31 cellular contexts compared by ENCODE assay signal in genomic region chr1:6009120-6010040, GRCh38. TPM values are rescaled to one million over a fixed set of nuclear protein-coding genes. Genes with fewer than 3 reads are reported as not detected.
DNase-seq lines count a peak whose midpoint lies in the region; ATAC-seq, FAIRE-seq and TF ChIP-seq lines count a peak whose summit lies in the region.
"Had no signal": no experiment of that assay in that cellular context is flagged by ENCODE, and none has a peak within 500 bp of the region (broad histone marks: within the 10 kb centered on the region; RNA-seq: fewer than 3 reads in every experiment).

No MANE protein-coding gene starts in this region.

- no peak overlapping the region for H2AK9ac ChIP-seq in IMR-90 (replicated peaks; ENCODE audit: low read depth, low read length, poor library complexity)

- WGBS in IMR-90 (ENCODE audit: extremely low coverage in 2 of 2, insufficient read length in 1 of 2), 2 experiments = 69% methylated on average over 7 of the region's 23 CpGs; no CpG with 5 or more reads in 1 of the 2 experiments
- WGBS in K562 (ENCODE audit: insufficient coverage, low coverage, missing lambda C conversion rate) = 58% methylated on average over 22 of the region's 23 CpGs

- H3K18ac ChIP-seq in IMR-90 (ENCODE audit: low read depth, low read length) = no peak overlapping the region

- no peak for TF ChIP-seq POLR2A in IMR-90 (IDR thresholded peaks at IDR 0.05; ENCODE audit: low read depth, low read length)
- no peak for TF ChIP-seq POLR2A in K562 (conservative IDR thresholded peaks at IDR 0.05)

- H3K36me3 Mint-ChIP-seq in nephron progenitor cell (ENCODE audit: low read depth) = no peaks in the 10 kb centered on the region
- peaks cover 12% of the 10 kb centered on the region for H3K36me3 Mint-ChIP-seq in stimulated activated memory B cell treated with anti-CD40 and anti-IgM and Interleukin-4, amounts not matched to agents 10 μg/mL and 1 μg/mL and 100 μg/mL, for 72 hours
- H3K36me3 Mint-ChIP-seq: type B pancreatic cell had no signal

- H3K23ac ChIP-seq in IMR-90 (ENCODE audit: low read depth, low read length) = no peak overlapping the region

- no peak overlapping the region for H3K4me3 Mint-ChIP-seq in nephron progenitor cell
- H3K4me3 Mint-ChIP-seq in stimulated activated memory B cell treated with anti-CD40 and anti-IgM and Interleukin-4, amounts not matched to agents 10 μg/mL and 1 μg/mL and 100 μg/mL, for 72 hours = no peak overlapping the region
- H3K4me3 Mint-ChIP-seq: endodermal cell, type B pancreatic cell had no signal

- peak overlapping the region in 10 of 11 experiments; percentile 8 to 60 (median 36); a peak in 16 of 22 replicates for H3K9ac ChIP-seq in BLaER1 treated with 17β-estradiol and CSF1 and Interleukin-3, amounts not matched to agents 10 nM and 100 nM
- H3K9ac ChIP-seq in IMR-90 (ENCODE audit: low read depth, low read length) (no peak overlapping the region), K562 (ENCODE audit: insufficient read depth in 1 of 2, low read depth in 2 of 2, low read length in 2 of 2) (peak overlapping the region in 1 of 2 experiments; percentile 63; a peak in 1 of 4 replicates)

- no peak for TF ChIP-seq CTCF in IMR-90 (conservative IDR thresholded peaks at IDR 0.05; ENCODE audit: low read depth, low read length)
- no peak for TF ChIP-seq CTCF in K562 (IDR thresholded peaks at IDR 0.05 in 2 of 3, conservative IDR thresholded peaks at IDR 0.05 in 1 of 3; ENCODE audit: insufficient read depth in 2 of 3, low read depth in 1 of 3, low read length in 3 of 3)
- no peak for TF ChIP-seq CTCF in nephron progenitor cell (IDR thresholded peaks at IDR 0.05)
- TF ChIP-seq CTCF in PC-9 (conservative IDR thresholded peaks at IDR 0.05) = no peak

- H2AK5ac ChIP-seq in IMR-90 (ENCODE audit: low read depth, low read length) = no peak overlapping the region

- H3K9me1 ChIP-seq in IMR-90 (ENCODE audit: insufficient read depth, low read length) = no peaks in the 10 kb centered on the region
- peaks cover 4% of the 10 kb centered on the region for H3K9me1 ChIP-seq in K562 (ENCODE audit: control insufficient read depth, insufficient read depth, low read length)

- POLR2A ChIA-PET in IMR-90 (lab: Charles Lee; ENCODE audit: unreplicated experiment) = interaction anchor here (0.7 kb wide), 1 partner anchor 7 kb away, joined by 6 read pairs; no protein-coding TSS in a partner anchor
- POLR2A ChIA-PET in K562 (lab: Yijun Ruan, JAX) = interaction anchor here (0.6 to 1.8 kb wide), 3 partner anchors 12 to 175 kb away, joined by 3 to 5 read pairs (median 4); no protein-coding TSS in a partner anchor
- POLR2A ChIA-PET in PC-9 (lab: Charles Lee; ENCODE audit: unreplicated experiment) = no interaction called here

- no peaks in the 10 kb centered on the region for H3K9me2 ChIP-seq in PC-9 (ENCODE audit: insufficient read depth)

- intact Hi-C loops in IMR-90 (cut with micrococcal nuclease) = no loop called here
- intact Hi-C loops in K562 (cut with micrococcal nuclease) = no loop called here
- intact Hi-C loops in PC-9 (cut with micrococcal nuclease; ENCODE audit: unreplicated experiment) = no loop called here

- peaks cover 52 to 80% (median 74%) of the 10 kb centered on the region in 10 experiments for H3K4me1 ChIP-seq in BLaER1 treated with 17β-estradiol and CSF1 and Interleukin-3, amounts not matched to agents 10 nM and 100 nM
- H3K4me1 ChIP-seq in IMR-90 (ENCODE audit: control insufficient read depth, insufficient read depth, low read length) (peaks cover 2% of the 10 kb centered on the region; the same call in 1 of the 2 replicates), K562 (replicated peaks in 1 of 2; ENCODE audit: control insufficient read depth in 2 of 2, insufficient read depth in 2 of 2, low read length in 2 of 2) (peaks cover 23 to 48% of the 10 kb centered on the region in 2 experiments), PC-9 (replicated peaks; ENCODE audit: insufficient read depth) (no peaks in the 10 kb centered on the region)
- H3K4me1 ChIP-seq: foreskin keratinocyte had no signal

- H2BK120ac ChIP-seq in IMR-90 (ENCODE audit: low read depth, low read length) = no peak overlapping the region

- CTCF ChIA-PET in IMR-90 (lab: Yijun Ruan, JAX) = no interaction called here
- CTCF ChIA-PET in K562 (lab: Yijun Ruan, JAX; ENCODE audit: low intra/inter-chr PET ratio) = no interaction called here
- CTCF ChIA-PET in PC-9 (lab: Charles Lee) = interaction anchor here (0.7 kb wide), 1 partner anchor 75 kb away, joined by 4 read pairs; no protein-coding TSS in a partner anchor

- peak overlapping the region; percentile 82 for H3K27ac Mint-ChIP-seq in nephron progenitor cell
- no peak overlapping the region for H3K27ac Mint-ChIP-seq in stimulated activated memory B cell treated with anti-CD40 and anti-IgM and Interleukin-4, amounts not matched to agents 10 μg/mL and 1 μg/mL and 100 μg/mL, for 72 hours
- H3K27ac Mint-ChIP-seq: endodermal cell, type B pancreatic cell had no signal

- DNase-seq in IMR-90 = no peak
- no peak for DNase-seq in K562 (ENCODE audit: extremely low read depth in 1 of 4, low spot score in 3 of 4)
- DNase-seq in nephron progenitor cell = no peak
- DNase-seq in PC-9 = no peak
- no peak for DNase-seq in stimulated activated naive CD4-positive, alpha-beta T cell (lab: John Stamatoyannopoulos, UW)
- DNase-seq in NCI-H524 treated with DMSO at 0.1 percent for 48 hours (lab: John Stamatoyannopoulos, UW) = no peak
- DNase-seq: activated CD4-positive, alpha-beta T cell treated with anti-CD3 and anti-CD28 coated beads, Interleukin-2, amount 50 U/mL, for 1 hour; activated naive CD4-positive, alpha-beta T cell treated with Interleukin-2 at 50 U/mL for 16 hours; activated T-cell treated with anti-CD3 and anti-CD28 coated beads, Interleukin-2, amount 50 U/mL, for 48 hours; C1 segment of cervical spinal cord; Calu3; cortex of kidney; DMS79 treated with DMSO at 0.1 percent for 48 hours; endodermal cell; foreskin keratinocyte; GF-D8; Karpas-422; left colon; NCI-H1417 treated with DMSO at 0.1 percent for 48 hours; NCI-H2081 treated with DMSO at 0.1 percent for 48 hours; NCI-H345; NCI-H774 had no signal

- H4K91ac ChIP-seq in IMR-90 (ENCODE audit: insufficient read depth, low read depth, low read length) = no peak overlapping the region

- no peak for ATAC-seq in IMR-90 (ENCODE audit: low read depth)
- no peak for ATAC-seq in K562
- ATAC-seq in stimulated activated memory B cell treated with anti-CD40 and anti-IgM and Interleukin-4, amounts not matched to agents 10 μg/mL and 1 μg/mL and 100 μg/mL, for 72 hours = no peak
- ATAC-seq: esophagus mucosa, foreskin keratinocyte, HCT116, left colon had no signal

- BruUV-seq in IMR-90 (replicated peaks; lab: Mats Ljungman, UMichigan) (no TSS peak), K562 (replicated peaks; lab: Mats Ljungman, UMichigan) (no TSS peak), PC-9 (replicated peaks; lab: Mats Ljungman, UMichigan) (no TSS peak)

- H3K79me2 ChIP-seq in K562 (ENCODE audit: control insufficient read depth, insufficient read depth, low read length) (no peaks in the 10 kb centered on the region; the same call in 2 of the 3 replicates), PC-9 (ENCODE audit: low read depth) (no peaks in the 10 kb centered on the region)

- H3K4me2 ChIP-seq in BLaER1 treated with 17β-estradiol and CSF1 and Interleukin-3, amounts not matched to agents 10 nM and 100 nM = peak overlapping the region; percentile 83 to 95 (median 92)
- H3K4me2 ChIP-seq in IMR-90 (ENCODE audit: low read depth, low read length) (no peak overlapping the region), K562 (ENCODE audit: insufficient read depth, low read length) (peak overlapping the region; percentile 10; the same call in 1 of the 2 replicates), PC-9 (no peak overlapping the region)

- H3K36me3 ChIP-seq in BLaER1 treated with 17β-estradiol and CSF1 and Interleukin-3, amounts not matched to agents 10 nM and 100 nM = peaks cover 0 to 11% (median 0%) of the 10 kb centered on the region in 11 experiments; a peak in 4 of 22 replicates
- H3K36me3 ChIP-seq in IMR-90 (ENCODE audit: control insufficient read depth, insufficient read depth, low read length) (no peaks in the 10 kb centered on the region), K562 (ENCODE audit: control insufficient read depth, insufficient read depth, low read length) (no peaks in the 10 kb centered on the region), PC-9 (ENCODE audit: low read depth) (no peaks in the 10 kb centered on the region)

- no peak overlapping the region for H4K8ac ChIP-seq in IMR-90 (ENCODE audit: low read depth in 2 of 2, low read length in 2 of 2)

- peak overlapping the region in 9 of 11 experiments; percentile 19 to 74 (median 47); a peak in 15 of 22 replicates for H3K27ac ChIP-seq in BLaER1 treated with 17β-estradiol and CSF1 and Interleukin-3, amounts not matched to agents 10 nM and 100 nM
- H3K27ac ChIP-seq in IMR-90 (ENCODE audit: insufficient read depth, low read length) = no peak overlapping the region
- no peak overlapping the region for H3K27ac ChIP-seq in K562 (ENCODE audit: extremely low read depth, low read depth, low read length)
- no peak overlapping the region for H3K27ac ChIP-seq in PC-9
- H3K27ac ChIP-seq: foreskin keratinocyte, skin epidermis had no signal

- TF ChIP-seq RAD21 in IMR-90 (IDR thresholded peaks at IDR 0.05; ENCODE audit: low read length) (no peak), K562 (CRISPR knock-in tag; conservative IDR thresholded peaks at IDR 0.05 in 1 of 2, IDR thresholded peaks at IDR 0.05 in 1 of 2) (no peak)

- H3K9me3 ChIP-seq in BLaER1 treated with 17β-estradiol and CSF1 and Interleukin-3, amounts not matched to agents 10 nM and 100 nM (replicated peaks in 1 of 11) = no peaks in the 10 kb centered on the region
- H3K9me3 ChIP-seq in IMR-90 (ENCODE audit: control insufficient read depth, insufficient read depth, low read length) = no peaks in the 10 kb centered on the region
- no peaks in the 10 kb centered on the region for H3K9me3 ChIP-seq in K562 (replicated peaks; ENCODE audit: control insufficient read depth, insufficient read depth, low read depth, low read length)
- H3K9me3 ChIP-seq in PC-9 (ENCODE audit: insufficient read depth, low read depth) = no peaks in the 10 kb centered on the region

- in situ Hi-C loops in IMR-90 (cut with MboI; ENCODE audit: low sequenced_read_pairs) = no loop called here
- in situ Hi-C loops in K562 (cut with MboI) = no loop called here

- H3K56ac ChIP-seq in IMR-90 (ENCODE audit: extremely low read depth, insufficient read depth, low read length) = no peak overlapping the region

- TF ChIP-seq EP300 in K562 (IDR thresholded peaks at IDR 0.05; ENCODE audit: low read length) = no peak

- H3K9me3 Mint-ChIP-seq in nephron progenitor cell = no peaks in the 10 kb centered on the region
- H3K9me3 Mint-ChIP-seq in stimulated activated memory B cell treated with anti-CD40 and anti-IgM and Interleukin-4, amounts not matched to agents 10 μg/mL and 1 μg/mL and 100 μg/mL, for 72 hours = peaks cover 3% of the 10 kb centered on the region
- H3K9me3 Mint-ChIP-seq: endodermal cell, type B pancreatic cell had no signal

- no peak overlapping the region for H2BK5ac ChIP-seq in IMR-90 (ENCODE audit: low read depth, low read length, poor library complexity, severe bottlenecking)

- no peaks in the 10 kb centered on the region for H3K79me1 ChIP-seq in IMR-90 (ENCODE audit: low read depth in 1 of 2, low read length in 2 of 2)

- H2BK20ac ChIP-seq in IMR-90 (ENCODE audit: low read depth, low read length) = no peak overlapping the region

- peak overlapping the region in 2 of 10 experiments; percentile 7 to 11; a peak in 1 of 20 replicates for H3K4me3 ChIP-seq in BLaER1 treated with 17β-estradiol and CSF1 and Interleukin-3, amounts not matched to agents 10 nM and 100 nM
- H3K4me3 ChIP-seq in IMR-90 (ENCODE audit: insufficient read depth, low read depth, low read length) (no peak overlapping the region), K562 (no peak overlapping the region), PC-9 (no peak overlapping the region)
- H3K4me3 ChIP-seq: skin epidermis had no signal

- dilution Hi-C loops in IMR-90 (cut with HindIII; ENCODE audit: low sequenced_read_pairs, unreplicated experiment) = no loop called here

- FAIRE-seq in K562 (lab: Jason Lieb, UNC) = peak; percentile 76
- FAIRE-seq: bronchial epithelial cell, GM18507, HTR-8/SVneo had no signal

- peak overlapping the region; percentile 32 for H2AFZ ChIP-seq in IMR-90 (replicated peaks; ENCODE audit: low read length, poor library complexity)
- H2AFZ ChIP-seq in K562 (ENCODE audit: low read depth, low read length) = no peak overlapping the region
- no peak overlapping the region for H2AFZ ChIP-seq in PC-9

- no peak overlapping the region for H3K14ac ChIP-seq in IMR-90 (replicated peaks; ENCODE audit: low read depth, low read length)

- no peak overlapping the region for H3K4ac ChIP-seq in IMR-90 (ENCODE audit: low read depth, low read length)

- peaks cover 38% of the 10 kb centered on the region for H3K4me1 Mint-ChIP-seq in nephron progenitor cell
- H3K4me1 Mint-ChIP-seq in stimulated activated memory B cell treated with anti-CD40 and anti-IgM and Interleukin-4, amounts not matched to agents 10 μg/mL and 1 μg/mL and 100 μg/mL, for 72 hours = peaks cover 30% of the 10 kb centered on the region

- H3K27me3 Mint-ChIP-seq in nephron progenitor cell (ENCODE audit: low read depth, poor library complexity) = peaks cover 14% of the 10 kb centered on the region
- H3K27me3 Mint-ChIP-seq in stimulated activated memory B cell treated with anti-CD40 and anti-IgM and Interleukin-4, amounts not matched to agents 10 μg/mL and 1 μg/mL and 100 μg/mL, for 72 hours = no peaks in the 10 kb centered on the region
- H3K27me3 Mint-ChIP-seq: type B pancreatic cell had no signal

- H3K27me3 ChIP-seq in BLaER1 treated with 17β-estradiol and CSF1 and Interleukin-3, amounts not matched to agents 10 nM and 100 nM = no peaks in the 10 kb centered on the region
- H3K27me3 ChIP-seq in IMR-90 (ENCODE audit: control insufficient read depth, insufficient read depth, low read length) (no peaks in the 10 kb centered on the region), K562 (ENCODE audit: control insufficient read depth in 2 of 2, insufficient read depth in 2 of 2, low read length in 2 of 2) (no peaks in the 10 kb centered on the region), PC-9 (ENCODE audit: insufficient read depth, low read depth) (no peaks in the 10 kb centered on the region)
- H3K27me3 ChIP-seq: foreskin keratinocyte had no signal

- no peak overlapping the region for H4K5ac ChIP-seq in IMR-90 (ENCODE audit: low read depth, low read length)

- no peak overlapping the region for H2BK15ac ChIP-seq in IMR-90 (ENCODE audit: low read depth, low read length)

- no peaks in the 10 kb centered on the region for H3F3A ChIP-seq in PC-9 (ENCODE audit: insufficient read depth, low read depth)

- H4K20me1 ChIP-seq in BLaER1 treated with 17β-estradiol and CSF1 and Interleukin-3, amounts not matched to agents 10 nM and 100 nM = peaks cover 0 to 70% (median 46%) of the 10 kb centered on the region in 11 experiments; a peak in 16 of 22 replicates
- H4K20me1 ChIP-seq in IMR-90 (ENCODE audit: insufficient read depth, low read length) (no peaks in the 10 kb centered on the region), K562 (replicated peaks; ENCODE audit: control insufficient read depth, insufficient read depth, low read length) (peaks cover 24% of the 10 kb centered on the region; the same call in 1 of the 2 replicates), PC-9 (ENCODE audit: insufficient read depth) (no peaks in the 10 kb centered on the region)

RNA-seq across cellular contexts. Expression of gene NPHP4, which starts 17.2 kb away (rescaled TPM):
- total RNA-seq in IMR-90 (2012; rRNA removed) (1.4 and 2.0 TPM in 2 replicates), K562 (2014; rRNA removed) (10.5 and 11.0 TPM in 2 replicates), K562 (2014; rRNA removed; fragmentation: Illumina TruSeq; extraction: Trizol) (3.3 and 4.8 TPM in 2 replicates), K562 (2015; rRNA removed; fragmentation: Illumina TruSeq; extraction: Trizol) (6.2 and 6.9 TPM in 2 replicates), K562 (2021) (23.3 and 26.2 TPM in 2 replicates), PC-9 (2021) (17.9 and 21.5 TPM in 2 replicates)
- polyA plus RNA-seq in IMR-90 (2012; rRNA removed) (5.5 and 5.8 TPM in 2 replicates), K562 (2011; rRNA removed) (6.7 and 9.8 TPM in 2 replicates), K562 (2014; fragmentation: Illumina TruSeq; extraction: Trizol) (9.6 and 10.4 TPM in 2 replicates), K562 (2014; fragmentation: Nextera tagmentation; extraction: Ambion mirVana) (under 1 TPM; 0.52 to 0.77 TPM), K562 (2014; rRNA removed) (13.9 and 15.3 TPM in 2 replicates)
- 2.2 and 4.1 TPM in 2 replicates for polyA plus RNA-seq in IMR-90 (2012; cell fraction: cytosol; rRNA removed)
- polyA plus RNA-seq in IMR-90 (2012; cell fraction: nucleus; rRNA removed; ENCODE audit: low replicate concordance) = 20.1 and 40.5 TPM in 2 replicates
- 82.6 and 164 TPM in 2 replicates for total RNA-seq in K562 (2011; cell fraction: chromatin; rRNA removed; ENCODE audit: low replicate concordance)
- 73.7 and 83.2 TPM in 2 replicates for total RNA-seq in K562 (2011; cell fraction: nucleolus; rRNA removed)
- 59.2 and 65.8 TPM in 2 replicates for total RNA-seq in K562 (2011; cell fraction: nucleoplasm; rRNA removed)
- polyA plus RNA-seq in K562 (2011; cell fraction: cytosol; rRNA removed) = 4.6 and 7.6 TPM in 2 replicates
- 71.9 and 106 TPM in 2 replicates for polyA plus RNA-seq in K562 (2011; cell fraction: nucleus; rRNA removed)
- 12.4 and 19.3 TPM in 2 replicates for polyA plus RNA-seq in K562 (2012)
- 7.0 and 7.9 TPM in 2 replicates for polyA minus RNA-seq in K562 (2011; rRNA and poly(A)+ RNA removed)
- polyA minus RNA-seq in K562 (2011; cell fraction: cytosol; rRNA and poly(A)+ RNA removed) = 10.7 and 12.6 TPM in 2 replicates
- polyA minus RNA-seq in K562 (2011; cell fraction: nucleus; rRNA and poly(A)+ RNA removed) = 31.6 and 34.4 TPM in 2 replicates

RNA-seq across cellular contexts. Expression of gene KCNAB2, which starts 36.3 kb away (rescaled TPM):
- total RNA-seq in IMR-90 (2012; rRNA removed) (1.1 and 1.3 TPM in 2 replicates), K562 (2014; rRNA removed) (4.0 and 11.1 TPM in 2 replicates), K562 (2014; rRNA removed; fragmentation: Illumina TruSeq; extraction: Trizol) (7.1 and 7.2 TPM in 2 replicates), K562 (2015; rRNA removed; fragmentation: Illumina TruSeq; extraction: Trizol) (6.1 and 6.4 TPM in 2 replicates), K562 (2021) (14.7 and 15.8 TPM in 2 replicates), PC-9 (2021) (19.6 and 21.4 TPM in 2 replicates)
- polyA plus RNA-seq in IMR-90 (2012; rRNA removed) (4.2 and 4.7 TPM in 2 replicates), K562 (2011; rRNA removed) (5.8 and 7.4 TPM in 2 replicates), K562 (2014; fragmentation: Illumina TruSeq; extraction: Trizol) (8.1 and 8.2 TPM in 2 replicates), K562 (2014; fragmentation: Nextera tagmentation; extraction: Ambion mirVana) (1 to 10 TPM; 1.8 to 2.4 TPM), K562 (2014; rRNA removed) (8.3 and 10.8 TPM in 2 replicates)
- polyA plus RNA-seq in IMR-90 (2012; cell fraction: cytosol; rRNA removed) = 3.1 and 4.9 TPM in 2 replicates
- 12.2 and 13.0 TPM in 2 replicates for polyA plus RNA-seq in IMR-90 (2012; cell fraction: nucleus; rRNA removed; ENCODE audit: low replicate concordance)
- total RNA-seq in K562 (2011; cell fraction: chromatin; rRNA removed; ENCODE audit: low replicate concordance) = 23.9 and 48.7 TPM in 2 replicates
- 31.2 and 38.0 TPM in 2 replicates for total RNA-seq in K562 (2011; cell fraction: nucleolus; rRNA removed)
- 23.7 and 24.4 TPM in 2 replicates for total RNA-seq in K562 (2011; cell fraction: nucleoplasm; rRNA removed)
- 3.5 and 7.3 TPM in 2 replicates for polyA plus RNA-seq in K562 (2011; cell fraction: cytosol; rRNA removed)
- polyA plus RNA-seq in K562 (2011; cell fraction: nucleus; rRNA removed) = 19.8 and 26.0 TPM in 2 replicates
- 11.8 and 15.5 TPM in 2 replicates for polyA plus RNA-seq in K562 (2012)
- 2.0 and 5.5 TPM in 2 replicates for polyA minus RNA-seq in K562 (2011; rRNA and poly(A)+ RNA removed)
- polyA minus RNA-seq in K562 (2011; cell fraction: cytosol; rRNA and poly(A)+ RNA removed) = 3.7 and 4.5 TPM in 2 replicates
- 13.6 and 16.0 TPM in 2 replicates for polyA minus RNA-seq in K562 (2011; cell fraction: nucleus; rRNA and poly(A)+ RNA removed)

Comparison
In these comparisons a context has a peak if more than half of its experiments do, and no peak if none do; other contexts are left out.
1. H3K27ac ChIP-seq: peak in BLaER1 treated with 17β-estradiol and CSF1 and Interleukin-3, amounts not matched to agents 10 nM and 100 nM (9 of 11); none in IMR-90 (single experiment), K562 (single experiment) and PC-9 (single experiment).
2. H3K4me2 ChIP-seq: peak in BLaER1 treated with 17β-estradiol and CSF1 and Interleukin-3, amounts not matched to agents 10 nM and 100 nM (11 of 11) and K562 (single experiment); none in IMR-90 (single experiment) and PC-9 (single experiment).